ENCODE assay signal across 14 cellular contexts in the genomic region with DNA sequence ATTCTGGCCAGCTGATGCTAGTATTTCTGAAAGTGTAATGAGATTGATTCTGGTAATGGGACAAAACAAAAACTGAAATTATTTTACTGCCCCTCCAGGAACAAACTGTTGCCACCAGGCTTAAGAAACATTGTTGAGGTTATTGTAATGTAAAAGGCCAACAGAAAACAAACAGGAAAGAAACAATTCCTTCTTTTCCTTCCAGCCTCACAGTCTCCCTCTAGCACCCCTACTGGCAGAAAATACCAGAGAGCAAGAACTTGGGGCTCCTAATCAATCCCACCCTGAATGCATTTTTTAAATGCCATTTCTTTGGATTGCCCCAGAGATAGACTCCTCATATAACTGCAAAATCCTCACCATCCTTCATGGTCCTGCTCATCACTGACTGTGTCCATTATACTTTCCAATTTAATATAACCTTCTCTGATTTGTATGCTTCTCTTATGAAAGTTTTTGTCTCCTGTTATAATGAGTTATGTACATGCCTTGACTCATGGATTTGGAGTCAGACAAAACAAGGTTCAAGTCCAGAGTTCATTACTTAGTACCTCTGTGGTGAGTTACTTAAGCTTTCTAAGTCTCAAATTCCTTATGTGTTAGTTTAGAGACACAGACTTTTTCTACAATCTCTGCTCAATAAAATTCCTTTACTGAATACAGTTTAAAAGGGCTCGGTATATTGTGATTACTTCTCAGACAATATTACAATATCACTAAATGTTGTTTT.
DNase-seq lines count a peak whose midpoint lies in the region; ATAC-seq and TF ChIP-seq lines count a peak whose summit lies in the region.
"Had no signal": no experiment of that assay in that cellular context is flagged by ENCODE, and none has a peak within 500 bp of the region (broad histone marks: within the 10 kb centered on the region; RNA-seq: fewer than 3 reads in every experiment).

No MANE protein-coding gene starts in this region.

- DNase-seq in GM20000 (ENCODE audit: low spot score): no peak
- DNase-seq in PC-3: peak; percentile 26
- peak in 1 of 2 donors; percentile 35 for DNase-seq in fibroblast of lung (ENCODE audit: low read depth in 2 of 2)
- DNase-seq in skeletal muscle cell (ENCODE audit: low read depth): peak; percentile 17
- DNase-seq in activated T-cell treated with anti-CD3 and anti-CD28 coated beads, Interleukin-2, amount 50 U/mL, for 1 hour: no peak
- DNase-seq in natural killer cell treated with Interleukin-12 subunit alpha and Interleukin-12 subunit beta and Interleukin-15 and Interleukin-18, amount 100 ng/mL, for 72 hours (ENCODE audit: low spot score): no peak
- no peak for DNase-seq in trophoblast cell
- DNase-seq: activated CD4-positive, alpha-beta T cell treated with anti-CD3 and anti-CD28 coated beads, Interleukin-2, amount 10 ng/mL, durations not matched to agents 7 days and 5 days; activated effector memory CD4-positive, alpha-beta T cell treated with anti-CD3 and anti-CD28 coated beads, Interleukin-2, amount 50 U/mL, for 16 hours; cortex of kidney; heart left ventricle; NCI-H1092; NCI-H774; stimulated activated CD4-positive, alpha-beta T cell treated with anti-CD3 and anti-CD28 coated beads, Interleukin-12 subunit alpha, Interleukin-12 subunit beta, amount 100 ng/mL, for 4 hours had no signal

- no peak overlapping the region for H3K14ac ChIP-seq in trophoblast cell (ENCODE audit: low read length)

- H3K4me2 ChIP-seq in PC-3 (ENCODE audit: low read length) (no peak overlapping the region), fibroblast of lung (ENCODE audit: extremely low read depth, insufficient read depth, low read length) (no peak overlapping the region), trophoblast cell (ENCODE audit: low read length) (no peak overlapping the region)

- H3K18ac ChIP-seq in trophoblast cell (ENCODE audit: low read length): no peak overlapping the region

- no peaks in the 10 kb centered on the region for H3K9me2 ChIP-seq in PC-3 (replicated peaks; ENCODE audit: low read length)

- H2AK5ac ChIP-seq in trophoblast cell (ENCODE audit: low read length): no peak overlapping the region

- H3K4me1 ChIP-seq in PC-3 (ENCODE audit: insufficient read depth, low read length) (no peaks in the 10 kb centered on the region), fibroblast of lung (ENCODE audit: control insufficient read depth, extremely low read depth, insufficient read depth, low read length) (no peaks in the 10 kb centered on the region), trophoblast cell (ENCODE audit: control insufficient read depth in 1 of 2, insufficient read depth in 2 of 2, low read length in 2 of 2) (no peaks in the 10 kb centered on the region)
- H3K4me1 ChIP-seq: heart left ventricle had no signal

- no peaks in the 10 kb centered on the region for H3K4me1 Mint-ChIP-seq in natural killer cell treated with Interleukin-12 subunit alpha and Interleukin-12 subunit beta and Interleukin-15 and Interleukin-18, amount 100 ng/mL, for 72 hours (ENCODE audit: low read depth in 2 of 2)
- H3K4me1 Mint-ChIP-seq: activated CD4-positive, alpha-beta T cell treated with anti-CD3 and anti-CD28 coated beads, Interleukin-2, amount 10 ng/mL, durations not matched to agents 7 days and 5 days had no signal

- no peaks in the 10 kb centered on the region for H3K79me1 ChIP-seq in trophoblast cell (ENCODE audit: low read length)

- H2AFZ ChIP-seq in PC-3 (ENCODE audit: low read length) (no peak overlapping the region), fibroblast of lung (ENCODE audit: low read length) (no peak overlapping the region), trophoblast cell (ENCODE audit: insufficient read depth, low read length, poor library complexity) (no peak overlapping the region)

- no peak overlapping the region for H3K4me3 Mint-ChIP-seq in natural killer cell treated with Interleukin-12 subunit alpha and Interleukin-12 subunit beta and Interleukin-15 and Interleukin-18, amount 100 ng/mL, for 72 hours
- H3K4me3 Mint-ChIP-seq: activated CD4-positive, alpha-beta T cell treated with anti-CD3 and anti-CD28 coated beads, Interleukin-2, amount 10 ng/mL, durations not matched to agents 7 days and 5 days had no signal

- no peak overlapping the region for H2BK120ac ChIP-seq in trophoblast cell (ENCODE audit: insufficient read depth, low read length, poor library complexity)

- H4K91ac ChIP-seq in trophoblast cell (ENCODE audit: low read depth, low read length): no peak overlapping the region

- WGBS in trophoblast cell (ENCODE audit: extremely low coverage, insufficient coverage, insufficient read length): no CpG with 5 or more reads among the region's 1 CpG

- H2BK12ac ChIP-seq in trophoblast cell (ENCODE audit: low read length): no peak overlapping the region

- no peaks in the 10 kb centered on the region for H3K36me3 Mint-ChIP-seq in natural killer cell treated with Interleukin-12 subunit alpha and Interleukin-12 subunit beta and Interleukin-15 and Interleukin-18, amount 100 ng/mL, for 72 hours

- H4K12ac ChIP-seq in trophoblast cell (ENCODE audit: low read depth, low read length): no peak overlapping the region

- TF ChIP-seq CTCF in GM20000 (IDR thresholded peaks at IDR 0.05; ENCODE audit: extremely low read depth, missing control alignments) (peak; percentile 10), PC-3 (conservative IDR thresholded peaks at IDR 0.05; ENCODE audit: low read depth, low read length) (peak; percentile 65), fibroblast of lung (conservative IDR thresholded peaks at IDR 0.05 in 1 of 2, IDR thresholded peaks at IDR 0.05 in 1 of 2; ENCODE audit: low read depth in 1 of 2, low read length in 2 of 2) (peak; percentile 26 to 55)

- H4K8ac ChIP-seq in trophoblast cell (ENCODE audit: low read depth, low read length): no peak overlapping the region

- no peaks in the 10 kb centered on the region for H3K27me3 ChIP-seq in PC-3 (ENCODE audit: low read length)
- H3K27me3 ChIP-seq in fibroblast of lung (ENCODE audit: control insufficient read depth, insufficient read depth, low read length): no peaks in the 10 kb centered on the region
- H3K27me3 ChIP-seq in trophoblast cell (ENCODE audit: insufficient read depth, low read length): no peaks in the 10 kb centered on the region
- H3K27me3 ChIP-seq: heart left ventricle had no signal

- H3K9me3 ChIP-seq in PC-3 (ENCODE audit: low read length): no peaks in the 10 kb centered on the region
- H3K9me3 ChIP-seq in fibroblast of lung (ENCODE audit: control insufficient read depth, insufficient read depth, low read depth, low read length): no peaks in the 10 kb centered on the region
- no peaks in the 10 kb centered on the region for H3K9me3 ChIP-seq in trophoblast cell (ENCODE audit: insufficient read depth, low read depth, low read length)
- H3K9me3 ChIP-seq: heart left ventricle had no signal

- H3K9me3 Mint-ChIP-seq in natural killer cell treated with Interleukin-12 subunit alpha and Interleukin-12 subunit beta and Interleukin-15 and Interleukin-18, amount 100 ng/mL, for 72 hours: peaks cover 13% of the 10 kb centered on the region
- H3K9me3 Mint-ChIP-seq: activated CD4-positive, alpha-beta T cell treated with anti-CD3 and anti-CD28 coated beads, Interleukin-2, amount 10 ng/mL, durations not matched to agents 7 days and 5 days had no signal

- no peak overlapping the region for H3K23ac ChIP-seq in trophoblast cell (ENCODE audit: low read length)

- no peak overlapping the region for H3K4me3 ChIP-seq in PC-3 (ENCODE audit: low read length)
- H3K4me3 ChIP-seq in fibroblast of lung (replicated peaks in 1 of 4; ENCODE audit: control extremely low read depth in 1 of 4, insufficient read depth in 1 of 4, low read depth in 3 of 4, low read length in 4 of 4): no peak overlapping the region
- no peak overlapping the region for H3K4me3 ChIP-seq in skeletal muscle cell (ENCODE audit: low read depth, low read length)
- H3K4me3 ChIP-seq in trophoblast cell (ENCODE audit: low read depth, low read length): no peak overlapping the region
- H3K4me3 ChIP-seq: heart left ventricle had no signal

- no peak overlapping the region for H3K27ac Mint-ChIP-seq in natural killer cell treated with Interleukin-12 subunit alpha and Interleukin-12 subunit beta and Interleukin-15 and Interleukin-18, amount 100 ng/mL, for 72 hours
- H3K27ac Mint-ChIP-seq: activated CD4-positive, alpha-beta T cell treated with anti-CD3 and anti-CD28 coated beads, Interleukin-2, amount 10 ng/mL, durations not matched to agents 7 days and 5 days had no signal

- H4K20me1 ChIP-seq in PC-3 (ENCODE audit: low read length) (no peaks in the 10 kb centered on the region), fibroblast of lung (ENCODE audit: control insufficient read depth, extremely low read depth, insufficient read depth, low read length) (no peaks in the 10 kb centered on the region)

- H3K79me2 ChIP-seq in PC-3 (ENCODE audit: low read length) (no peaks in the 10 kb centered on the region), fibroblast of lung (ENCODE audit: control insufficient read depth, insufficient read depth, low read length) (no peaks in the 10 kb centered on the region), trophoblast cell (ENCODE audit: control insufficient read depth, insufficient read depth, low read length, poor library complexity) (no peaks in the 10 kb centered on the region)

- H3K9ac ChIP-seq in PC-3 (ENCODE audit: low read length) (no peak overlapping the region), fibroblast of lung (ENCODE audit: insufficient read depth, low read length) (no peak overlapping the region), trophoblast cell (ENCODE audit: low read length) (no peak overlapping the region)

- BruUV-seq in PC-3 (replicated peaks; lab: Mats Ljungman, UMichigan): no TSS peak

- H2BK5ac ChIP-seq in trophoblast cell (ENCODE audit: low read depth, low read length, poor library complexity): no peak overlapping the region

- peak; percentile 27; the same call in 1 of the 2 replicates for ATAC-seq in PC-3
- ATAC-seq in natural killer cell treated with Interleukin-12 subunit alpha and Interleukin-12 subunit beta and Interleukin-15 and Interleukin-18, amount 100 ng/mL, for 72 hours: no peak
- ATAC-seq: heart left ventricle had no signal

- H3K27ac ChIP-seq in PC-3 (ENCODE audit: low read length) (no peak overlapping the region), fibroblast of lung (ENCODE audit: insufficient read depth, low read length) (no peak overlapping the region), trophoblast cell (ENCODE audit: low read depth, low read length) (no peak overlapping the region)
- H3K27ac ChIP-seq: heart left ventricle had no signal

- no peaks in the 10 kb centered on the region for H3F3A ChIP-seq in PC-3 (ENCODE audit: low read length, unreplicated experiment)

- H3K36me3 ChIP-seq in PC-3 (ENCODE audit: low read depth, low read length) (no peaks in the 10 kb centered on the region), fibroblast of lung (ENCODE audit: control insufficient read depth, insufficient read depth, low read length) (no peaks in the 10 kb centered on the region), trophoblast cell (ENCODE audit: control insufficient read depth in 1 of 2, insufficient read depth in 2 of 2, low read length in 2 of 2) (no peaks in the 10 kb centered on the region)
- H3K36me3 ChIP-seq: heart left ventricle had no signal

- H3K27me3 Mint-ChIP-seq in natural killer cell treated with Interleukin-12 subunit alpha and Interleukin-12 subunit beta and Interleukin-15 and Interleukin-18, amount 100 ng/mL, for 72 hours: no peaks in the 10 kb centered on the region
- H3K27me3 Mint-ChIP-seq: activated CD4-positive, alpha-beta T cell treated with anti-CD3 and anti-CD28 coated beads, Interleukin-2, amount 10 ng/mL, durations not matched to agents 7 days and 5 days had no signal

- CTCF ChIA-PET in PC-3 (lab: Charles Lee): no interaction called here

- H3K4ac ChIP-seq in trophoblast cell (ENCODE audit: low read depth, low read length): no peak overlapping the region

- intact Hi-C loops in PC-3 (cut with micrococcal nuclease): no loop called here

- POLR2A ChIA-PET in PC-3 (lab: Charles Lee; ENCODE audit: unreplicated experiment): no interaction called here

Comparison
In these comparisons a context has a peak if more than half of its experiments do, and no peak if none do; other contexts are left out.
1. DNase-seq: peak in PC-3 (single experiment) and skeletal muscle cell (single experiment); none in GM20000 (single experiment), activated T-cell treated with anti-CD3 and anti-CD28 coated beads, Interleukin-2, amount 50 U/mL, for 1 hour (single experiment), natural killer cell treated with Interleukin-12 subunit alpha and Interleukin-12 subunit beta and Interleukin-15 and Interleukin-18, amount 100 ng/mL, for 72 hours (single experiment) and trophoblast cell (0 of 2).
2. CTCF ChIP-seq: peak in every context shown above with its lines; median percentile 65 in PC-3; 40 in fibroblast of lung; 10 in GM20000.